Comparison of ENCODE assay signal across 9 cellular contexts in the genomic region with DNA sequence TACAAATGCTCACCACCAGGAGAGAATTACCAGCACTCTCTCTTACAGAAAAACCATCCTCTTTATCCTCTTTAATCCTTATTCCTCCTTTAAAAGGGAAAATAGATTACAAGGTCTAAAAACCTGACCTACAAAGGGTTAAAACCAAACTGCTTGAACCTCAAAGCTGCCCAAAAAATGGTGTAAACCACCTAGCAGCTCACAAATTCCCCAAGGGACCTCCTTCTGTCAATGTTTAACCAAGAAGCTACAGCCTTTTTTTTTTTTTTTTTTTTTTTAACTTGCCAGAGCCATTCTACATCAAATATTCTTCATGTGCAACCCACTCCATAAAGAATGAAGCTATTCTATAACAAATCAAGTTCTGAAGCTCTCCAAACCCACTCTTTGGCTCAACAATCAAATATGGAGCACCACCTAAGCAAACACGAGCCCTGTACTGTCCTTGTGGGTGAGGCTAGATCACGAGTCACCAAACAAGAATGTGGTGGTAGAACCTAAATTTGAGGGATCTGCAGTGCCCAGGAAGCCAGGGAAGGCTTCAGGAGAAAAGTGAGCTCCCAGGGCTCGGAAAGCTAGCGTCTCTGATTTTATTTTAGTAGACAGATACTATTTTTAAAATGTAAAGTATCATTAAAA. TPM values are rescaled to one million over a fixed set of nuclear protein-coding genes. Genes with fewer than 3 reads are reported as not detected.
DNase-seq lines count a peak whose midpoint lies in the region; ATAC-seq, FAIRE-seq and TF ChIP-seq lines count a peak whose summit lies in the region.
"Had no signal": no experiment of that assay in that cellular context is flagged by ENCODE, and none has a peak within 500 bp of the region (broad histone marks: within the 10 kb centered on the region; RNA-seq: fewer than 3 reads in every experiment).

No MANE protein-coding gene starts in this region.

- no peak overlapping the region for H3K4me3 ChIP-seq in foreskin fibroblast (ENCODE audit: low read depth in 1 of 2, low read length in 2 of 2)
- H3K4me3 ChIP-seq in CD4-positive, alpha-beta memory T cell (ENCODE audit: low read length in 2 of 2), result no peak overlapping the region

- H3K27me3 Mint-ChIP-seq in activated naive CD8-positive, alpha-beta T cell treated with anti-CD3 and anti-CD28 coated beads, Interleukin-2, amount 50 U/mL, for 24 hours, result no peaks in the 10 kb centered on the region
- no peaks in the 10 kb centered on the region for H3K27me3 Mint-ChIP-seq in activated naive CD8-positive, alpha-beta T cell treated with anti-CD3 and anti-CD28 coated beads for 36 hours
- H3K27me3 Mint-ChIP-seq in CD4-positive, alpha-beta memory T cell, result peaks cover 4 to 5% of the 10 kb centered on the region in 2 donors

- H3K4me1 Mint-ChIP-seq in activated naive CD8-positive, alpha-beta T cell treated with anti-CD3 and anti-CD28 coated beads, Interleukin-2, amount 50 U/mL, for 24 hours, result peaks cover 18% of the 10 kb centered on the region
- peaks cover 13% of the 10 kb centered on the region for H3K4me1 Mint-ChIP-seq in activated naive CD8-positive, alpha-beta T cell treated with anti-CD3 and anti-CD28 coated beads for 36 hours
- peaks cover 0 to 1% (median 0%) of the 10 kb centered on the region in 4 donors for H3K4me1 Mint-ChIP-seq in CD4-positive, alpha-beta memory T cell

- FAIRE-seq in urothelium cell line (lab: Jason Lieb, UNC), result no peak

- H3K36me3 ChIP-seq in CD4-positive, alpha-beta memory T cell (ENCODE audit: insufficient read depth, low read length), result no peaks in the 10 kb centered on the region

- H3K4me3 Mint-ChIP-seq in activated naive CD8-positive, alpha-beta T cell treated with anti-CD3 and anti-CD28 coated beads, Interleukin-2, amount 50 U/mL, for 24 hours, result no peak overlapping the region
- no peak overlapping the region for H3K4me3 Mint-ChIP-seq in activated naive CD8-positive, alpha-beta T cell treated with anti-CD3 and anti-CD28 coated beads for 36 hours
- H3K4me3 Mint-ChIP-seq in CD4-positive, alpha-beta memory T cell, result no peak overlapping the region

- no peak overlapping the region for H3K27ac ChIP-seq in CD4-positive, alpha-beta memory T cell (ENCODE audit: low read depth, low read length)
- H3K27ac ChIP-seq: C4-2B had no signal

- H3K4me1 ChIP-seq in CD4-positive, alpha-beta memory T cell (ENCODE audit: insufficient read depth, low read length), result no peaks in the 10 kb centered on the region

- CTCF ChIA-PET in CD4-positive, alpha-beta memory T cell (lab: Charles Lee; ENCODE audit: partially characterized antibody), result interaction anchor here (0.7 kb wide), 1 partner anchor 68 kb away, joined by 3 read pairs; no protein-coding TSS in a partner anchor

- intact Hi-C loops in CD4-positive, alpha-beta memory T cell (cut with micrococcal nuclease), result no loop called here

- peak overlapping the region; percentile 9 for H3K27ac Mint-ChIP-seq in activated naive CD8-positive, alpha-beta T cell treated with anti-CD3 and anti-CD28 coated beads, Interleukin-2, amount 50 U/mL, for 24 hours
- H3K27ac Mint-ChIP-seq in activated naive CD8-positive, alpha-beta T cell treated with anti-CD3 and anti-CD28 coated beads for 36 hours, result no peak overlapping the region
- no peak overlapping the region for H3K27ac Mint-ChIP-seq in CD4-positive, alpha-beta memory T cell

- ATAC-seq in activated naive CD8-positive, alpha-beta T cell treated with anti-CD3 and anti-CD28 coated beads, Interleukin-2, amount 50 U/mL, for 24 hours, result no peak

- no peaks in the 10 kb centered on the region for H3K36me3 Mint-ChIP-seq in activated naive CD8-positive, alpha-beta T cell treated with anti-CD3 and anti-CD28 coated beads, Interleukin-2, amount 50 U/mL, for 24 hours (ENCODE audit: low read depth)
- H3K36me3 Mint-ChIP-seq in activated naive CD8-positive, alpha-beta T cell treated with anti-CD3 and anti-CD28 coated beads for 36 hours, result no peaks in the 10 kb centered on the region
- H3K36me3 Mint-ChIP-seq in CD4-positive, alpha-beta memory T cell, result no peaks in the 10 kb centered on the region

- H3K9me3 ChIP-seq in CD4-positive, alpha-beta memory T cell (ENCODE audit: control insufficient read depth in 1 of 2, low read length in 2 of 2), result no peaks in the 10 kb centered on the region

- no peak for TF ChIP-seq CTCF in foreskin fibroblast (IDR thresholded peaks at IDR 0.05; ENCODE audit: low read depth, low read length)

- no peaks in the 10 kb centered on the region for H3K27me3 ChIP-seq in CD4-positive, alpha-beta memory T cell (ENCODE audit: insufficient read depth, low read length)

- H3K9me3 Mint-ChIP-seq in activated naive CD8-positive, alpha-beta T cell treated with anti-CD3 and anti-CD28 coated beads, Interleukin-2, amount 50 U/mL, for 24 hours, result peaks cover under 1% of the 10 kb centered on the region
- no peaks in the 10 kb centered on the region for H3K9me3 Mint-ChIP-seq in activated naive CD8-positive, alpha-beta T cell treated with anti-CD3 and anti-CD28 coated beads for 36 hours
- H3K9me3 Mint-ChIP-seq in CD4-positive, alpha-beta memory T cell, result peaks cover 0 to 2% (median under 1%) of the 10 kb centered on the region in 8 donors

- POLR2A ChIA-PET in CD4-positive, alpha-beta memory T cell (lab: Charles Lee; ENCODE audit: partially characterized antibody), result no interaction called here

- DNase-seq in activated naive CD8-positive, alpha-beta T cell treated with anti-CD3 and anti-CD28 coated beads, Interleukin-2, amount 50 U/mL, for 24 hours, result no peak
- DNase-seq in activated naive CD8-positive, alpha-beta T cell treated with anti-CD3 and anti-CD28 coated beads for 36 hours, result no peak
- DNase-seq in NCI-H2171 (lab: John Stamatoyannopoulos, UW) (peak; percentile 71), foreskin fibroblast (peak; percentile 60 to 80), urothelium cell line (ENCODE audit: low spot score) (peak; percentile 75)
- no peak for DNase-seq in central memory CD4-positive, alpha-beta T cell
- DNase-seq in CD4-positive, alpha-beta memory T cell, result no peak
- no peak for DNase-seq in activated CD8-positive, alpha-beta memory T cell treated with anti-CD3 and anti-CD28 coated beads, Interleukin-2, amount 50 U/mL, for 4 hours

RNA-seq across cellular contexts. Expression of gene OSBPL10, which starts 20.1 kb away (rescaled TPM):
- 1 to 10 TPM; 5.4 to 5.5 TPM for total RNA-seq in activated naive CD8-positive, alpha-beta T cell treated with anti-CD3 and anti-CD28 coated beads for 36 hours
- total RNA-seq in CD4-positive, alpha-beta memory T cell, result not detected
- under 1 TPM in 1 of 2 donors, not detected in 1; 0.95 TPM for polyA plus RNA-seq in CD4-positive, alpha-beta memory T cell

RNA-seq across cellular contexts. Expression of gene ZNF860, which starts 20.6 kb away (rescaled TPM):
- total RNA-seq in activated naive CD8-positive, alpha-beta T cell treated with anti-CD3 and anti-CD28 coated beads for 36 hours, result under 1 TPM; 0.34 to 0.37 TPM
- not detected for total RNA-seq in CD4-positive, alpha-beta memory T cell
- under 1 TPM in 1 of 2 donors, not detected in 1; 0.07 TPM for polyA plus RNA-seq in CD4-positive, alpha-beta memory T cell

Comparison
In these comparisons a context has a peak if more than half of its experiments do, and no peak if none do; other contexts are left out.
1. DNase-seq: peak in NCI-H2171 (single experiment), foreskin fibroblast (2 of 2) and urothelium cell line (single experiment); none in activated naive CD8-positive, alpha-beta T cell treated with anti-CD3 and anti-CD28 coated beads, Interleukin-2, amount 50 U/mL, for 24 hours (single experiment), activated naive CD8-positive, alpha-beta T cell treated with anti-CD3 and anti-CD28 coated beads for 36 hours (single experiment), central memory CD4-positive, alpha-beta T cell (single experiment), CD4-positive, alpha-beta memory T cell (0 of 5) and activated CD8-positive, alpha-beta memory T cell treated with anti-CD3 and anti-CD28 coated beads, Interleukin-2, amount 50 U/mL, for 4 hours (single experiment).
2. RNA of gene OSBPL10, which starts 20.1 kb away (total RNA-seq): 5.4 to 5.5 TPM in activated naive CD8-positive, alpha-beta T cell treated with anti-CD3 and anti-CD28 coated beads for 36 hours; not detected in CD4-positive, alpha-beta memory T cell; every median in the first group is over 4 times any median in the second.